9 cellular contexts compared by ENCODE assay signal in genomic region chr14:69363055-69363454, GRCh38. TPM values are rescaled to one million over a fixed set of nuclear protein-coding genes. Genes with fewer than 3 reads are reported as not detected.
DNase-seq lines count a peak whose midpoint lies in the region; ATAC-seq and TF ChIP-seq lines count a peak whose summit lies in the region.
"Had no signal": no experiment of that assay in that cellular context is flagged by ENCODE, and none has a peak within 500 bp of the region (broad histone marks: within the 10 kb centered on the region; RNA-seq: fewer than 3 reads in every experiment).

No MANE protein-coding gene starts in this region.

- H3K27ac ChIP-seq in left ventricle myocardium inferior (replicated peaks) = no peak overlapping the region

- intact Hi-C loops in left ventricle myocardium inferior (cut with micrococcal nuclease) = no loop called here

- no peak overlapping the region for H3K27ac Mint-ChIP-seq in progenitor cell of endocrine pancreas
- H3K27ac Mint-ChIP-seq in activated naive CD8-positive, alpha-beta T cell treated with anti-CD3 and anti-CD28 coated beads for 36 hours = no peak overlapping the region
- H3K27ac Mint-ChIP-seq: activated CD8-positive, alpha-beta T cell treated with anti-CD3 and anti-CD28 coated beads for 36 hours had no signal

- no peaks in the 10 kb centered on the region for H3K4me1 Mint-ChIP-seq in progenitor cell of endocrine pancreas (ENCODE audit: low read depth)
- H3K4me1 Mint-ChIP-seq in activated naive CD8-positive, alpha-beta T cell treated with anti-CD3 and anti-CD28 coated beads for 36 hours = peaks cover 14% of the 10 kb centered on the region

- H3K27me3 ChIP-seq in left ventricle myocardium inferior (ENCODE audit: low read depth) = no peaks in the 10 kb centered on the region

- no peaks in the 10 kb centered on the region for H3K9me3 ChIP-seq in left ventricle myocardium inferior (replicated peaks)

- peaks cover 18% of the 10 kb centered on the region for H3K27me3 Mint-ChIP-seq in progenitor cell of endocrine pancreas
- peaks cover 7% of the 10 kb centered on the region for H3K27me3 Mint-ChIP-seq in activated naive CD8-positive, alpha-beta T cell treated with anti-CD3 and anti-CD28 coated beads for 36 hours
- H3K27me3 Mint-ChIP-seq: activated CD8-positive, alpha-beta T cell treated with anti-CD3 and anti-CD28 coated beads for 36 hours had no signal

- H3K4me1 ChIP-seq in left ventricle myocardium inferior = no peaks in the 10 kb centered on the region

- peak; percentile 68 for TF ChIP-seq CTCF in left ventricle myocardium inferior (IDR thresholded peaks at IDR 0.05; ENCODE audit: borderline replicate concordance)
- TF ChIP-seq CTCF in progenitor cell of endocrine pancreas (IDR thresholded peaks at IDR 0.05; ENCODE audit: unreplicated experiment) = peak; percentile 37

- no peak overlapping the region for H3K4me3 Mint-ChIP-seq in progenitor cell of endocrine pancreas (ENCODE audit: low read depth)
- no peak overlapping the region for H3K4me3 Mint-ChIP-seq in activated naive CD8-positive, alpha-beta T cell treated with anti-CD3 and anti-CD28 coated beads for 36 hours
- H3K4me3 Mint-ChIP-seq: activated CD8-positive, alpha-beta T cell treated with anti-CD3 and anti-CD28 coated beads for 36 hours had no signal

- no peaks in the 10 kb centered on the region for H3K36me3 Mint-ChIP-seq in progenitor cell of endocrine pancreas (ENCODE audit: insufficient read depth)
- H3K36me3 Mint-ChIP-seq in activated naive CD8-positive, alpha-beta T cell treated with anti-CD3 and anti-CD28 coated beads for 36 hours = no peaks in the 10 kb centered on the region

- DNase-seq in GM04503 (ENCODE audit: low read depth) = peak; percentile 6
- peak in 31 of 56 donors; percentile 9 to 64 (median 30) for DNase-seq in amygdala (lab: John Stamatoyannopoulos, UW)
- peak; percentile 33 for DNase-seq in left ventricle myocardium inferior
- no peak for DNase-seq in progenitor cell of endocrine pancreas (ENCODE audit: low spot score, unreplicated experiment)
- DNase-seq in activated naive CD8-positive, alpha-beta T cell treated with anti-CD3 and anti-CD28 coated beads for 36 hours = no peak
- DNase-seq in stimulated activated CD4-positive, alpha-beta T cell treated with anti-CD3 and anti-CD28 coated beads, Interleukin-15, amount 100 ng/mL, for 24 hours = no peak
- DNase-seq: activated CD8-positive, alpha-beta T cell treated with anti-CD3 and anti-CD28 coated beads for 36 hours had no signal

- H3K9me3 Mint-ChIP-seq in progenitor cell of endocrine pancreas (ENCODE audit: low read depth) = no peaks in the 10 kb centered on the region
- no peaks in the 10 kb centered on the region for H3K9me3 Mint-ChIP-seq in activated naive CD8-positive, alpha-beta T cell treated with anti-CD3 and anti-CD28 coated beads for 36 hours
- H3K9me3 Mint-ChIP-seq: activated CD8-positive, alpha-beta T cell treated with anti-CD3 and anti-CD28 coated beads for 36 hours had no signal

- no peaks in the 10 kb centered on the region for H3K36me3 ChIP-seq in left ventricle myocardium inferior

- ATAC-seq in GM18498 (IDR thresholded peaks at IDR 0.05; ENCODE audit: unreplicated experiment) (no peak), GM19328 (IDR thresholded peaks at IDR 0.05; ENCODE audit: unreplicated experiment) (no peak)
- ATAC-seq: activated CD8-positive, alpha-beta T cell treated with anti-CD3 and anti-CD28 coated beads for 36 hours had no signal

- no peak overlapping the region for H3K4me3 ChIP-seq in left ventricle myocardium inferior

RNA-seq across cellular contexts. Expression of gene ERH, which starts 35.0 kb away (rescaled TPM):
- total RNA-seq in left ventricle myocardium inferior (105 TPM), progenitor cell of endocrine pancreas (309 and 310 TPM in 2 replicates)
- 100 to 1,000 TPM; 392 to 403 TPM for total RNA-seq in activated naive CD8-positive, alpha-beta T cell treated with anti-CD3 and anti-CD28 coated beads for 36 hours

RNA-seq across cellular contexts. Expression of gene SLC39A9, which starts 35.4 kb away (rescaled TPM):
- total RNA-seq in left ventricle myocardium inferior (17.2 TPM), progenitor cell of endocrine pancreas (57.1 and 62.2 TPM in 2 replicates)
- total RNA-seq in activated naive CD8-positive, alpha-beta T cell treated with anti-CD3 and anti-CD28 coated beads for 36 hours = 10 to 100 TPM; 47.9 to 48.2 TPM

Comparison
In these comparisons a context has a peak if more than half of its experiments do, and no peak if none do; other contexts are left out.
1. DNase-seq: peak in GM04503 (single experiment), amygdala (31 of 56) and left ventricle myocardium inferior (single experiment); none in progenitor cell of endocrine pancreas (single experiment), activated naive CD8-positive, alpha-beta T cell treated with anti-CD3 and anti-CD28 coated beads for 36 hours (single experiment) and stimulated activated CD4-positive, alpha-beta T cell treated with anti-CD3 and anti-CD28 coated beads, Interleukin-15, amount 100 ng/mL, for 24 hours (single experiment).